1 cellular context compared by ENCODE assay signal in the genomic region with DNA sequence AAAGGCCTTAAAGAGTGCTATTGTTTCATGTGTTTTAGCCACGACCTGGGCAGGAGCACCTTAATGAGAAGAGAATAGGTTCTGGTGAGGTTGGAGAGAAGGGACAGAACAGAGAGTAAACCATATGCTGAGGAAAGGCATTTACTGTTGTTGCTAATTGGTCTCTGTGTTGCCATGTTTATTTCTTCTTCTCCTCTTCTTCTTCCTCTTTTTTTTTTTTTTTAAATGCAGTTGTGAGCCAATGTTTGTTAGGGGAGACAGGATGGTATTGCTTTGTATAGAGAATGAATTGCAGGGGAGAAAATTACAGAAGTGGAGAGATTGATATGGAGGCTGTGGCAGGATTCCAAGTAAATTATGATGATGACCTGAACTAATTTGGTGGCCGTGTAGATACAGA.
TF ChIP-seq lines count a peak whose summit lies in the region.

No MANE protein-coding gene starts in this region.

TF ChIP-seq in A549, 52 proteins besides CTCF, POLR2A, EP300 and RAD21 (continued from another document):
- TF ChIP-seq, protein P1, sequence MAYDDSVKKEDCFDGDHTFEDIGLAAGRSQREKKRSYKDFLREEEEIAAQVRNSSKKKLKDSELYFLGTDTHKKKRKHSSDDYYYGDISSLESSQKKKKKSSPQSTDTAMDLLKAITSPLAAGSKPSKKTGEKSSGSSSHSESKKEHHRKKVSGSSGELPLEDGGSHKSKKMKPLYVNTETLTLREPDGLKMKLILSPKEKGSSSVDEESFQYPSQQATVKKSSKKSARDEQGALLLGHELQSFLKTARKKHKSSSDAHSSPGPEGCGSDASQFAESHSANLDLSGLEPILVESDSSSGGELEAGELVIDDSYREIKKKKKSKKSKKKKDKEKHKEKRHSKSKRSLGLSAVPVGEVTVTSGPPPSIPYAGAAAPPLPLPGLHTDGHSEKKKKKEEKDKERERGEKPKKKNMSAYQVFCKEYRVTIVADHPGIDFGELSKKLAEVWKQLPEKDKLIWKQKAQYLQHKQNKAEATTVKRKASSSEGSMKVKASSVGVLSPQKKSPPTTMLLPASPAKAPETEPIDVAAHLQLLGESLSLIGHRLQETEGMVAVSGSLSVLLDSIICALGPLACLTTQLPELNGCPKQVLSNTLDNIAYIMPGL (CRISPR knock-in tag; IDR thresholded peaks at IDR 0.05; ENCODE audit: borderline replicate concordance): no peak
- TF ChIP-seq ZSCAN20 (CRISPR knock-in tag; IDR thresholded peaks at IDR 0.05) (no peak), FOXS1 (CRISPR knock-in tag; IDR thresholded peaks at IDR 0.05) (no peak), HOXA7 (CRISPR knock-in tag; IDR thresholded peaks at IDR 0.05) (no peak)
- TF ChIP-seq, protein P2, sequence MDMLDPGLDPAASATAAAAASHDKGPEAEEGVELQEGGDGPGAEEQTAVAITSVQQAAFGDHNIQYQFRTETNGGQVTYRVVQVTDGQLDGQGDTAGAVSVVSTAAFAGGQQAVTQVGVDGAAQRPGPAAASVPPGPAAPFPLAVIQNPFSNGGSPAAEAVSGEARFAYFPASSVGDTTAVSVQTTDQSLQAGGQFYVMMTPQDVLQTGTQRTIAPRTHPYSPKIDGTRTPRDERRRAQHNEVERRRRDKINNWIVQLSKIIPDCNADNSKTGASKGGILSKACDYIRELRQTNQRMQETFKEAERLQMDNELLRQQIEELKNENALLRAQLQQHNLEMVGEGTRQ (IDR thresholded peaks at IDR 0.05): no peak
TF ChIP-seq in A549: peak in this region for 0.
